ENCODE assay signal across 1 cellular context in genomic region chr11:129374081-129374992, GRCh38.
TF ChIP-seq lines count a peak whose summit lies in the region.

No MANE protein-coding gene starts in this region.

TF ChIP-seq in GM23338, 12 proteins besides CTCF, POLR2A, EP300 and RAD21 (continued from another document):
- TF ChIP-seq ZNF462 (CRISPR knock-in tag; IDR thresholded peaks at IDR 0.05) (no peak), POLR2AphosphoS5 (IDR thresholded peaks at IDR 0.05; ENCODE audit: low read depth) (no peak), JUNB (IDR thresholded peaks at IDR 0.05; ENCODE audit: unreplicated experiment) (no peak)
